ENCODE assay signal across 8 cellular contexts in genomic region chr2:207710814-207711740, GRCh38. TPM values are rescaled to one million over a fixed set of nuclear protein-coding genes. Genes with fewer than 3 reads are reported as not detected.
A peak's percentile ranks its signal among the peaks of the same experiment; 100 is the strongest.
DNase-seq lines count a peak whose midpoint lies in the region; ATAC-seq and TF ChIP-seq lines count a peak whose summit lies in the region.

Gene CCNYL1 (plus strand): TSS chr2:207711640. CDS start chr2:207711897, 257 bp downstream.

- H3K4me2 ChIP-seq in SK-N-SH, result peak within 1 kb of the TSS; percentile 91

- 0 out of 2 replicates have a peak, but pooled peaks have one; percentile 2 for TF ChIP-seq RAD21 in SK-N-SH (IDR thresholded peaks at IDR 0.05; ENCODE audit: low read length)

- TF ChIP-seq POLR2A in testis (IDR thresholded peaks at IDR 0.05), result peak; percentile 81

- H3K4me1 Mint-ChIP-seq in activated naive CD8-positive, alpha-beta T cell (ENCODE audit: low read depth), result peaks cover 27% of the 10 kb centered on the region

- peak within 1 kb of the TSS; percentile 89 for H2AFZ ChIP-seq in SK-N-SH (ENCODE audit: low read depth)

- 0% methylated on average over 28 of the region's 60 CpGs for WGBS in SK-N-SH (ENCODE audit: low lambda C conversion rate)
- 0 to 1% methylated on average over 19 to 37 of the region's 60 CpGs for WGBS in testis, 2 donors

- H4K20me1 ChIP-seq in SK-N-SH (ENCODE audit: insufficient read depth), result no peaks in the 10 kb centered on the region; the same call in 1 of the 2 replicates

- peaks cover 21% of the 10 kb centered on the region for H3F3A ChIP-seq in SK-N-SH (replicated peaks; ENCODE audit: insufficient read depth)

- peak within 1 kb of the TSS; percentile 77 for H3K9ac ChIP-seq in SK-N-SH

- CTCF ChIA-PET in SK-N-SH (lab: Yijun Ruan, JAX), result interaction anchor here (0.9 to 2.2 kb wide), 5 partner anchors 19 to 361 kb away, joined by 3 to 8 read pairs (median 4); partner anchors contain the start of gene METTL21A

- ATAC-seq in HG02571 (IDR thresholded peaks at IDR 0.05; ENCODE audit: unreplicated experiment) (peak; percentile 96), omental fat pad (ENCODE audit: low FRiP score) (peak; percentile 99)

- H3K4me1 ChIP-seq in SK-N-SH (ENCODE audit: control insufficient read depth in 1 of 2, insufficient read depth in 2 of 2, low read depth in 1 of 2, low read length in 1 of 2) (no peaks in the 10 kb centered on the region), testis (peaks cover 5% of the 10 kb centered on the region)

- no peaks in the 10 kb centered on the region for H3K9me2 ChIP-seq in SK-N-SH

- H3K36me3 ChIP-seq in SK-N-SH (replicated peaks in 1 of 2; ENCODE audit: control insufficient read depth in 1 of 2, insufficient read depth in 2 of 2, low read length in 1 of 2) (no peaks in the 10 kb centered on the region), testis (ENCODE audit: low read depth, missing control alignments) (no peaks in the 10 kb centered on the region)

- peak within 1 kb of the TSS; percentile 77 for H3K27ac Mint-ChIP-seq in activated naive CD8-positive, alpha-beta T cell

- H3K27me3 Mint-ChIP-seq in activated naive CD8-positive, alpha-beta T cell, result peaks cover 2% of the 10 kb centered on the region

- H3K4me3 ChIP-seq in SK-N-SH (ENCODE audit: low read depth in 2 of 2, low read length in 1 of 2) (peak within 1 kb of the TSS; percentile 82 to 89), testis (peak within 1 kb of the TSS; percentile 84 to 86)

- DNase-seq in GM04504 (ENCODE audit: low read depth) (peak; percentile 98), NCI-H1048 (lab: John Stamatoyannopoulos, UW) (peak; percentile 95), SK-N-SH (peak; percentile 99), glomerular visceral epithelial cell (ENCODE audit: extremely low spot score) (peak; percentile 100), omental fat pad (ENCODE audit: low spot score) (peak; percentile 86), testis (peak; percentile 99)

- peak within 1 kb of the TSS; percentile 81 to 93 for H3K27ac ChIP-seq in SK-N-SH (ENCODE audit: low read depth in 2 of 2, low read length in 1 of 2)
- H3K27ac ChIP-seq in testis, result peak within 1 kb of the TSS; percentile 71 to 83

- POLR2A ChIA-PET in SK-N-SH (lab: Yijun Ruan, JAX), result interaction anchor here (0.6 to 1.5 kb wide), 2 partner anchors 9 to 85 kb away, joined by 3 to 5 read pairs; no protein-coding TSS in a partner anchor

- peak within 1 kb of the TSS; percentile 99 for H3K4me3 Mint-ChIP-seq in activated naive CD8-positive, alpha-beta T cell

- peaks cover 43% of the 10 kb centered on the region for H3K79me2 ChIP-seq in SK-N-SH (ENCODE audit: insufficient read depth)

- no peaks in the 10 kb centered on the region for H3K9me3 ChIP-seq in SK-N-SH
- H3K9me3 ChIP-seq in testis, result no peaks in the 10 kb centered on the region

- TF ChIP-seq CTCF in SK-N-SH (IDR thresholded peaks at IDR 0.05), result no peak
- no peak for TF ChIP-seq CTCF in omental fat pad (IDR thresholded peaks at IDR 0.05)
- TF ChIP-seq CTCF in testis (IDR thresholded peaks at IDR 0.05), result peak in 2 of 3 experiments; percentile 8 to 52

- H3K36me3 Mint-ChIP-seq in activated naive CD8-positive, alpha-beta T cell, result no peaks in the 10 kb centered on the region

- no peaks in the 10 kb centered on the region for H3K27me3 ChIP-seq in SK-N-SH (ENCODE audit: insufficient read depth)
- no peaks in the 10 kb centered on the region for H3K27me3 ChIP-seq in testis

- intact Hi-C loops in testis (cut with DNase I; ENCODE audit: low total_unique reads), result loop anchor here (5.0 kb wide), 1 partner anchor 84 kb away; the partner anchor contains the start of gene METTL21A

- H3K9me3 Mint-ChIP-seq in activated naive CD8-positive, alpha-beta T cell (ENCODE audit: low read depth), result no peaks in the 10 kb centered on the region

- TF ChIP-seq EP300 in SK-N-SH (IDR thresholded peaks at IDR 0.05; ENCODE audit: borderline replicate concordance in 1 of 2, low read depth in 1 of 2, low read length in 1 of 2), result no peak

TF ChIP-seq in SK-N-SH, 30 proteins besides CTCF, POLR2A, EP300 and RAD21:
- peak; percentile 40 for TF ChIP-seq RCOR1 (IDR thresholded peaks at IDR 0.05; ENCODE audit: low read length)
- TF ChIP-seq EZH2phosphoT487 (IDR thresholded peaks at IDR 0.05; ENCODE audit: borderline replicate concordance, low read depth), result no peak
- TF ChIP-seq YY1 (IDR thresholded peaks at IDR 0.05; ENCODE audit: low read depth), result no peak
- TF ChIP-seq JUND (IDR thresholded peaks at IDR 0.05), result no peak; the same call in 1 of the 2 replicates
- TF ChIP-seq FOXM1 (IDR thresholded peaks at IDR 0.05; ENCODE audit: low read depth), result no peak
- TF ChIP-seq SIN3A (IDR thresholded peaks at IDR 0.05; ENCODE audit: borderline replicate concordance, low read depth, low read length), result peak; percentile 72; the same call in 1 of the 2 replicates
- TF ChIP-seq USF2 (IDR thresholded peaks at IDR 0.05; ENCODE audit: borderline replicate concordance, low read depth, low read length), result peak; percentile 92
- TF ChIP-seq NFIC (IDR thresholded peaks at IDR 0.05; ENCODE audit: borderline replicate concordance), result peak; percentile 75
- TF ChIP-seq IRF3 (IDR thresholded peaks at IDR 0.05; ENCODE audit: low read depth, low read length), result no peak
- TF ChIP-seq POLR2AphosphoS5 (IDR thresholded peaks at IDR 0.05; ENCODE audit: low read depth, low read length), result peak; percentile 83
- TF ChIP-seq MXI1 (IDR thresholded peaks at IDR 0.05; ENCODE audit: low read depth, low read length), result peak; percentile 75; the same call in 1 of the 2 replicates
- peak; percentile 49; the same call in 1 of the 2 replicates for TF ChIP-seq MAX (IDR thresholded peaks at IDR 0.05; ENCODE audit: low read depth)
- peak; percentile 98 for TF ChIP-seq USF1 (IDR thresholded peaks at IDR 0.05; ENCODE audit: borderline replicate concordance, low read depth)
- TF ChIP-seq CHD2 (IDR thresholded peaks at IDR 0.05; ENCODE audit: low read length, partially characterized antibody), result peak; percentile 10
- peak; percentile 51; the same call in 1 of the 2 replicates for TF ChIP-seq RFX5 (IDR thresholded peaks at IDR 0.05; ENCODE audit: low read length)
- no peak for TF ChIP-seq TCF12 (IDR thresholded peaks at IDR 0.05)

RNA-seq across cellular contexts. Expression of gene CCNYL1, which starts in this region (rescaled TPM):
- polyA plus RNA-seq in SK-N-SH (2012; rRNA removed) (8.7 and 10.0 TPM in 2 replicates), testis (ENCODE audit: insufficient read depth, low read depth, low replicate concordance) (32.5 TPM)
- polyA plus RNA-seq in SK-N-SH (2012; cell fraction: cytosol; rRNA removed), result 12.3 and 13.0 TPM in 2 replicates
- 9.4 and 13.2 TPM in 2 replicates for polyA plus RNA-seq in SK-N-SH (2012; cell fraction: nucleus; rRNA removed)
- total RNA-seq in omental fat pad (10 to 100 TPM; 23.2 to 58.4 (median 26.0) TPM), testis (10 to 100 TPM; 13.8 to 25.6 TPM)

Comparison
In these comparisons a context has a peak if more than half of its experiments do, and no peak if none do; other contexts are left out.
1. Peak in every context shown above with its lines: DNase-seq, ATAC-seq, H3K4me3 ChIP-seq and H3K27ac ChIP-seq.
2. CTCF ChIP-seq: peak in testis (2 of 3); none in SK-N-SH (single experiment) and omental fat pad (0 of 3).